Comparison of ENCODE assay signal across 8 cellular contexts in genomic region chr5:75566710-75567309, GRCh38. TPM values are rescaled to one million over a fixed set of nuclear protein-coding genes. Genes with fewer than 3 reads are reported as not detected.
DNase-seq lines count a peak whose midpoint lies in the region; ATAC-seq and TF ChIP-seq lines count a peak whose summit lies in the region.

No MANE protein-coding gene starts in this region.

- no peaks in the 10 kb centered on the region for H3K27me3 ChIP-seq in BJ (ENCODE audit: control insufficient read depth, insufficient read depth, low read length)
- H3K27me3 ChIP-seq in lower lobe of right lung (ENCODE audit: low read depth), result no peaks in the 10 kb centered on the region

- H3K9me3 ChIP-seq in SK-N-MC (ENCODE audit: low read depth, low read length) (no peaks in the 10 kb centered on the region), lower lobe of right lung (peaks cover 12% of the 10 kb centered on the region)

- peak overlapping the region; percentile 85 for H3K27ac Mint-ChIP-seq in MCF 10A (ENCODE audit: low read depth, unreplicated experiment)

- H3K4me1 ChIP-seq in lower lobe of right lung, result peaks cover 31% of the 10 kb centered on the region

- intact Hi-C loops in MCF 10A (cut with micrococcal nuclease), result loop anchor here (2.0 to 5.0 kb wide), 3 partner anchors 55 to 290 kb away; partner anchors contain the start of genes CERT1, HMGCR and POLK
- intact Hi-C loops in lower lobe of right lung (cut with DNase I), result no loop called here

- H3K9ac ChIP-seq in SK-N-MC (ENCODE audit: insufficient read length), result peak overlapping the region; percentile 25

- DNase-seq in BJ (ENCODE audit: low read depth) (peak; percentile 84), SK-N-MC (ENCODE audit: low read depth, low spot score) (peak; percentile 90), MCF 10A (ENCODE audit: unreplicated experiment) (peak; percentile 87), lower lobe of right lung (no peak), HuH-7.5 (ENCODE audit: low spot score) (no peak)
- DNase-seq in stimulated activated naive CD8-positive, alpha-beta T cell treated with anti-CD3 and anti-CD28 coated beads, Interleukin-15, Interleukin-2, amounts not matched to agents 100 U/mL and 50 U/mL, for 24 hours, result peak; percentile 56

- POLR2A ChIA-PET in BJ (lab: Charles Lee) (interaction anchor here (0.6 kb wide), 1 partner anchor 164 kb away, joined by 3 read pairs; no protein-coding TSS in a partner anchor), MCF 10A (lab: Yijun Ruan, JAX) (interaction anchor here (0.5 to 3.0 kb wide), 10 partner anchors 13 to 1257 kb away, joined by 3 to 20 read pairs (median 4); partner anchors contain the start of genes CERT1, HMGCR and POLK)

- H3K27ac ChIP-seq in SK-N-MC (peak overlapping the region; percentile 86), lower lobe of right lung (peak overlapping the region; percentile 46)

- peaks cover 21% of the 10 kb centered on the region for H3K9me3 Mint-ChIP-seq in MCF 10A (ENCODE audit: unreplicated experiment)

- no TSS peak for BruUV-seq in MCF 10A (replicated peaks; lab: Mats Ljungman, UMichigan)

- H3K27me3 Mint-ChIP-seq in MCF 10A (ENCODE audit: insufficient read depth, unreplicated experiment), result no peaks in the 10 kb centered on the region

- H3K36me3 ChIP-seq in BJ (ENCODE audit: control insufficient read depth, insufficient read depth, low read length) (peaks cover 3% of the 10 kb centered on the region), SK-N-MC (ENCODE audit: insufficient read depth, low read length) (peaks cover 6% of the 10 kb centered on the region; the same call in 1 of the 2 replicates), lower lobe of right lung (peaks cover 9% of the 10 kb centered on the region)

- TF ChIP-seq CTCF in BJ (IDR thresholded peaks at IDR 0.05; ENCODE audit: insufficient read depth, low read depth, low read length), result no peak
- TF ChIP-seq CTCF in MCF 10A (IDR thresholded peaks at IDR 0.05; ENCODE audit: unreplicated experiment), result no peak
- TF ChIP-seq CTCF in lower lobe of right lung (IDR thresholded peaks at IDR 0.05), result no peak

- peaks cover 33% of the 10 kb centered on the region for H3K4me1 Mint-ChIP-seq in MCF 10A (ENCODE audit: insufficient read depth, unreplicated experiment)

- H3K4me3 ChIP-seq in BJ (ENCODE audit: low read depth, low read length) (no peak overlapping the region), SK-N-MC (peak overlapping the region; percentile 57), lower lobe of right lung (no peak overlapping the region)

- ATAC-seq in GM19328 (IDR thresholded peaks at IDR 0.05; ENCODE audit: unreplicated experiment) (peak; percentile 81), HG03432 (IDR thresholded peaks at IDR 0.05; ENCODE audit: unreplicated experiment) (peak; percentile 90), lower lobe of right lung (peak; percentile 94 to 98)
- peak; percentile 85 for ATAC-seq in stimulated activated naive CD8-positive, alpha-beta T cell treated with anti-CD3 and anti-CD28 coated beads, Interleukin-15, Interleukin-2, amounts not matched to agents 100 U/mL and 50 U/mL, for 24 hours

- peaks cover 8% of the 10 kb centered on the region for H3K36me3 Mint-ChIP-seq in MCF 10A (ENCODE audit: insufficient read depth, unreplicated experiment)

- CTCF ChIA-PET in BJ (lab: Yijun Ruan, JAX), result no interaction called here
- CTCF ChIA-PET in MCF 10A (lab: Yijun Ruan, JAX), result interaction anchor here (0.6 to 0.9 kb wide), 2 partner anchors 114 to 1577 kb away, joined by 3 to 4 read pairs; no protein-coding TSS in a partner anchor

- peak overlapping the region; percentile 71 for H3K4me3 Mint-ChIP-seq in MCF 10A (ENCODE audit: unreplicated experiment)

RNA-seq across cellular contexts. Expression of gene ANKDD1B, which starts 44.4 kb away (rescaled TPM):
- 0.18 and 0.32 TPM in 2 replicates for polyA plus RNA-seq in BJ (2011; rRNA removed)
- 0.21 and 0.38 TPM in 2 replicates for polyA minus RNA-seq in BJ (2011; rRNA and poly(A)+ RNA removed)
- total RNA-seq in MCF 10A (2022), result 0.68 and 1.2 TPM in 2 replicates
- total RNA-seq in lower lobe of right lung, result 4.3 TPM

RNA-seq across cellular contexts. Expression of gene POLK, which starts 55.1 kb away (rescaled TPM):
- 11.8 and 26.1 TPM in 2 replicates for polyA plus RNA-seq in BJ (2011; rRNA removed)
- 15.0 and 22.2 TPM in 2 replicates for polyA minus RNA-seq in BJ (2011; rRNA and poly(A)+ RNA removed)
- total RNA-seq in MCF 10A (2022) (30.2 and 34.9 TPM in 2 replicates), lower lobe of right lung (39.6 TPM)

RNA-seq across cellular contexts. Expression of gene CERT1, which starts 55.4 kb away (rescaled TPM):
- 4.5 and 9.5 TPM in 2 replicates for polyA plus RNA-seq in BJ (2011; rRNA removed)
- polyA minus RNA-seq in BJ (2011; rRNA and poly(A)+ RNA removed), result 17.2 and 24.6 TPM in 2 replicates
- 19.6 and 21.7 TPM in 2 replicates for total RNA-seq in MCF 10A (2022)
- total RNA-seq in lower lobe of right lung, result 70.9 TPM

Comparison
In these comparisons a context has a peak if more than half of its experiments do, and no peak if none do; other contexts are left out.
1. DNase-seq: peak in BJ (single experiment), SK-N-MC (single experiment), MCF 10A (single experiment) and stimulated activated naive CD8-positive, alpha-beta T cell treated with anti-CD3 and anti-CD28 coated beads, Interleukin-15, Interleukin-2, amounts not matched to agents 100 U/mL and 50 U/mL, for 24 hours (single experiment); none in lower lobe of right lung (single experiment) and HuH-7.5 (single experiment).
2. Peak in every context shown above with its lines, with median percentiles within 50 percentile points of each other: ATAC-seq.